1 cellular context compared by ENCODE assay signal in the genomic region with DNA sequence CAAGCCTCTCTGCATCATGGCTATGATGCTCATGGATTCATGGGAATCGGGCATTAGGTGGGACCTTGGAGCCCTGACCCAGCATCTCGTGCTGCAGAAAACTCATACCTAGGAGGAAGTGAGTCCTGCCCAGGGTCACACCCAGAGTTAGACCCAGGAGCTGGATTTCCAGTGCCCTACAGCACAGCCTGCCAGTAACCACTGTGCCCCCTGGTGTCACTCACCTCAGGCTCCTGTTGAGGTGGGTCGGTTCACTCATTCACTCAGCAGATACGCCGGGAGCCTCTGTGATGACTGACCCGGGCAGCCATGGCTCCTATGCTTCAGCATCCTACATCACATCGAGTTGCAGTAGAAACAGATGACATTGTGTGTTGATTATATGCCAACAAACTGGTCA.
A peak's percentile ranks its signal among the peaks of the same experiment; 100 is the strongest.
TF ChIP-seq lines count a peak whose summit lies in the region.

No MANE protein-coding gene starts in this region.

TF ChIP-seq in HepG2, 621 proteins besides CTCF, POLR2A, EP300 and RAD21 (continued from another document):
- TF ChIP-seq RBM39 (IDR thresholded peaks at IDR 0.05; ENCODE audit: low read depth, low read length, poor library complexity, severe bottlenecking) (no peak), KLF13 (CRISPR knock-in tag; IDR thresholded peaks at IDR 0.05) (no peak), ZBTB3 (CRISPR knock-in tag; IDR thresholded peaks at IDR 0.05; ENCODE audit: borderline replicate concordance, low read depth) (no peak)
- TF ChIP-seq, protein P1, sequence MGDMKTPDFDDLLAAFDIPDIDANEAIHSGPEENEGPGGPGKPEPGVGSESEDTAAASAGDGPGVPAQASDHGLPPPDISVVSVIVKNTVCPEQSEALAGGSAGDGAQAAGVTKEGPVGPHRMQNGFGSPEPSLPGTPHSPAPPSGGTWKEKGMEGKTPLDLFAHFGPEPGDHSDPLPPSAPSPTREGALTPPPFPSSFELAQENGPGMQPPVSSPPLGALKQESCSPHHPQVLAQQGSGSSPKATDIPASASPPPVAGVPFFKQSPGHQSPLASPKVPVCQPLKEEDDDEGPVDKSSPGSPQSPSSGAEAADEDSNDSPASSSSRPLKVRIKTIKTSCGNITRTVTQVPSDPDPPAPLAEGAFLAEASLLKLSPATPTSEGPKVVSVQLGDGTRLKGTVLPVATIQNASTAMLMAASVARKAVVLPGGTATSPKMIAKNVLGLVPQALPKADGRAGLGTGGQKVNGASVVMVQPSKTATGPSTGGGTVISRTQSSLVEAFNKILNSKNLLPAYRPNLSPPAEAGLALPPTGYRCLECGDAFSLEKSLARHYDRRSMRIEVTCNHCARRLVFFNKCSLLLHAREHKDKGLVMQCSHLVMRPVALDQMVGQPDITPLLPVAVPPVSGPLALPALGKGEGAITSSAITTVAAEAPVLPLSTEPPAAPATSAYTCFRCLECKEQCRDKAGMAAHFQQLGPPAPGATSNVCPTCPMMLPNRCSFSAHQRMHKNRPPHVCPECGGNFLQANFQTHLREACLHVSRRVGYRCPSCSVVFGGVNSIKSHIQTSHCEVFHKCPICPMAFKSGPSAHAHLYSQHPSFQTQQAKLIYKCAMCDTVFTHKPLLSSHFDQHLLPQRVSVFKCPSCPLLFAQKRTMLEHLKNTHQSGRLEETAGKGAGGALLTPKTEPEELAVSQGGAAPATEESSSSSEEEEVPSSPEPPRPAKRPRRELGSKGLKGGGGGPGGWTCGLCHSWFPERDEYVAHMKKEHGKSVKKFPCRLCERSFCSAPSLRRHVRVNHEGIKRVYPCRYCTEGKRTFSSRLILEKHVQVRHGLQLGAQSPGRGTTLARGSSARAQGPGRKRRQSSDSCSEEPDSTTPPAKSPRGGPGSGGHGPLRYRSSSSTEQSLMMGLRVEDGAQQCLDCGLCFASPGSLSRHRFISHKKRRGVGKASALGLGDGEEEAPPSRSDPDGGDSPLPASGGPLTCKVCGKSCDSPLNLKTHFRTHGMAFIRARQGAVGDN (CRISPR knock-in tag; IDR thresholded peaks at IDR 0.05) = 0 out of 2 replicates have a peak, but pooled peaks have one; percentile 22
TF ChIP-seq in HepG2: peak in this region for 2.
